In genomic region chr16:27784351-27785306, GRCh38 we compare ENCODE assay signal across 23 cellular contexts.
A peak's percentile ranks its signal among the peaks of the same experiment; 100 is the strongest.
DNase-seq lines count a peak whose midpoint lies in the region; ATAC-seq and TF ChIP-seq lines count a peak whose summit lies in the region.
"Had no signal": no experiment of that assay in that cellular context is flagged by ENCODE, and none has a peak within 500 bp of the region (broad histone marks: within the 10 kb centered on the region; RNA-seq: fewer than 3 reads in every experiment).

No MANE protein-coding gene starts in this region.

- H3K79me2 ChIP-seq in SK-N-SH (ENCODE audit: insufficient read depth): no peaks in the 10 kb centered on the region
- no peaks in the 10 kb centered on the region for H3K79me2 ChIP-seq in smooth muscle cell (ENCODE audit: low read depth)

- H2BK15ac ChIP-seq in IMR-90 (ENCODE audit: low read depth, low read length): no peak overlapping the region

- TF ChIP-seq POLR2A in IMR-90 (IDR thresholded peaks at IDR 0.05; ENCODE audit: low read depth, low read length): no peak

- TF ChIP-seq CTCF in SK-N-SH (IDR thresholded peaks at IDR 0.05): no peak
- TF ChIP-seq CTCF in IMR-90 (conservative IDR thresholded peaks at IDR 0.05; ENCODE audit: low read depth, low read length): no peak
- no peak for TF ChIP-seq CTCF in smooth muscle cell (IDR thresholded peaks at IDR 0.05; ENCODE audit: borderline replicate concordance, insufficient read depth, poor library complexity, severe bottlenecking)

- H2AK9ac ChIP-seq in IMR-90 (replicated peaks; ENCODE audit: low read depth, low read length, poor library complexity): no peak overlapping the region

- WGBS in SK-N-SH (ENCODE audit: low lambda C conversion rate): 39% methylated on average over 16 of the region's 20 CpGs
- WGBS in IMR-90 (ENCODE audit: extremely low coverage in 2 of 2, insufficient read length in 1 of 2), 2 experiments: 44% methylated on average over 8 of the region's 20 CpGs; no CpG with 5 or more reads in 1 of the 2 experiments
- 51% methylated on average over 20 of the region's 20 CpGs for WGBS in smooth muscle cell (ENCODE audit: low lambda C conversion rate)

- H3K9me1 ChIP-seq in IMR-90 (ENCODE audit: insufficient read depth, low read length): peaks cover 4% of the 10 kb centered on the region; the same call in 1 of the 2 replicates

- intact Hi-C loops in IMR-90 (cut with micrococcal nuclease): loop anchor here (10.0 kb wide), 1 partner anchor 430 kb away; the partner anchor contains the start of gene XPO6

- dilution Hi-C loops in IMR-90 (cut with HindIII; ENCODE audit: low sequenced_read_pairs, unreplicated experiment): no loop called here

- no peaks in the 10 kb centered on the region for H3K9me3 ChIP-seq in SK-N-SH
- H3K9me3 ChIP-seq in IMR-90 (ENCODE audit: control insufficient read depth, insufficient read depth, low read length): no peaks in the 10 kb centered on the region
- H3K9me3 ChIP-seq in smooth muscle cell (replicated peaks; ENCODE audit: low read depth): no peaks in the 10 kb centered on the region

- H2AK5ac ChIP-seq in IMR-90 (ENCODE audit: low read depth, low read length): no peak overlapping the region

- H2BK5ac ChIP-seq in IMR-90 (ENCODE audit: low read depth, low read length, poor library complexity, severe bottlenecking): no peak overlapping the region

- in situ Hi-C loops in IMR-90 (cut with MboI; ENCODE audit: low sequenced_read_pairs): loop anchor here (10.0 kb wide), 1 partner anchor 280 kb away; the partner anchor contains the start of gene GSG1L

- no peak overlapping the region for H3K4me3 ChIP-seq in SK-N-SH (ENCODE audit: low read depth in 2 of 2, low read length in 1 of 2)
- H3K4me3 ChIP-seq in IMR-90 (ENCODE audit: insufficient read depth, low read depth, low read length): no peak overlapping the region
- no peak overlapping the region for H3K4me3 ChIP-seq in smooth muscle cell
- H3K4me3 ChIP-seq: PC-9, SK-N-MC had no signal

- H3K36me3 ChIP-seq in SK-N-SH (replicated peaks in 1 of 2; ENCODE audit: control insufficient read depth in 1 of 2, insufficient read depth in 2 of 2, low read length in 1 of 2) (no peaks in the 10 kb centered on the region), IMR-90 (ENCODE audit: control insufficient read depth, insufficient read depth, low read length) (no peaks in the 10 kb centered on the region), smooth muscle cell (ENCODE audit: low read depth) (no peaks in the 10 kb centered on the region)

- H3K27me3 ChIP-seq in SK-N-SH (ENCODE audit: insufficient read depth): no peaks in the 10 kb centered on the region
- H3K27me3 ChIP-seq in IMR-90 (ENCODE audit: control insufficient read depth, insufficient read depth, low read length): no peaks in the 10 kb centered on the region; the same call in 1 of the 2 replicates
- no peaks in the 10 kb centered on the region for H3K27me3 ChIP-seq in smooth muscle cell (ENCODE audit: low read depth)

- no peak overlapping the region for H3K23ac ChIP-seq in IMR-90 (ENCODE audit: low read depth, low read length)

- H3K4ac ChIP-seq in IMR-90 (ENCODE audit: low read depth, low read length): no peak overlapping the region

- no peak overlapping the region for H3K56ac ChIP-seq in IMR-90 (ENCODE audit: extremely low read depth, insufficient read depth, low read length)

- H3K14ac ChIP-seq in IMR-90 (replicated peaks; ENCODE audit: low read depth, low read length): no peak overlapping the region

- no peaks in the 10 kb centered on the region for H3F3A ChIP-seq in SK-N-SH (replicated peaks; ENCODE audit: insufficient read depth)
- H3F3A ChIP-seq in smooth muscle cell (ENCODE audit: low read depth): no peaks in the 10 kb centered on the region

- TF ChIP-seq RAD21 in SK-N-SH (IDR thresholded peaks at IDR 0.05; ENCODE audit: low read length) (peak; percentile 24), IMR-90 (IDR thresholded peaks at IDR 0.05; ENCODE audit: low read length) (no peak)

- no peaks in the 10 kb centered on the region for H3K9me2 ChIP-seq in SK-N-SH

- no peak overlapping the region for H4K91ac ChIP-seq in IMR-90 (ENCODE audit: insufficient read depth, low read depth, low read length)

- TF ChIP-seq EP300 in SK-N-SH (IDR thresholded peaks at IDR 0.05; ENCODE audit: borderline replicate concordance in 1 of 2, low read depth in 1 of 2, low read length in 1 of 2): no peak

- CTCF ChIA-PET in SK-N-SH (lab: Yijun Ruan, JAX) (interaction anchor here (0.6 to 1.7 kb wide), 4 partner anchors 15 to 286 kb away, joined by 3 to 7 read pairs (median 4); no protein-coding TSS in a partner anchor), IMR-90 (lab: Yijun Ruan, JAX) (no interaction called here)

- no peak overlapping the region for H2BK20ac ChIP-seq in IMR-90 (ENCODE audit: low read depth, low read length)

- H4K5ac ChIP-seq in IMR-90 (ENCODE audit: low read depth, low read length): no peak overlapping the region

- H3K4me1 ChIP-seq in SK-N-SH (ENCODE audit: control insufficient read depth in 1 of 2, insufficient read depth in 2 of 2, low read depth in 1 of 2, low read length in 1 of 2) (peaks cover 0 to 34% of the 10 kb centered on the region in 2 experiments; a peak in 1 of 4 replicates), IMR-90 (ENCODE audit: control insufficient read depth, insufficient read depth, low read length) (no peaks in the 10 kb centered on the region), smooth muscle cell (ENCODE audit: low read depth) (no peaks in the 10 kb centered on the region)

- ATAC-seq in SK-N-SH treated with all-trans-retinoic acid at 6 μM for 48 hours: no peak
- no peak for ATAC-seq in IMR-90 (ENCODE audit: low read depth)
- no peak for ATAC-seq in HG02884 (IDR thresholded peaks at IDR 0.05; ENCODE audit: unreplicated experiment)
- ATAC-seq in HG02981 (IDR thresholded peaks at IDR 0.05; ENCODE audit: unreplicated experiment): no peak
- ATAC-seq: HCT116 had no signal

- no peak overlapping the region for H3K18ac ChIP-seq in IMR-90 (ENCODE audit: low read depth, low read length)

- H3K79me1 ChIP-seq in IMR-90 (ENCODE audit: low read depth in 1 of 2, low read length in 2 of 2): no peaks in the 10 kb centered on the region

- no peaks in the 10 kb centered on the region for H4K20me1 ChIP-seq in SK-N-SH (ENCODE audit: insufficient read depth)
- H4K20me1 ChIP-seq in IMR-90 (ENCODE audit: insufficient read depth, low read length): no peaks in the 10 kb centered on the region
- no peaks in the 10 kb centered on the region for H4K20me1 ChIP-seq in smooth muscle cell (ENCODE audit: low read depth)

- no peak overlapping the region for H4K8ac ChIP-seq in IMR-90 (ENCODE audit: low read depth in 2 of 2, low read length in 2 of 2)

- peak; percentile 82 for DNase-seq in SK-N-SH
- DNase-seq in IMR-90: no peak
- DNase-seq in left kidney (ENCODE audit: low read depth, low spot score): peak; percentile 67
- DNase-seq in smooth muscle cell (lab: John Stamatoyannopoulos, UW; ENCODE audit: unreplicated experiment): no peak
- DNase-seq: 8988T; Calu3; DMS79 treated with DMSO at 0.1 percent for 48 hours; Karpas-422; NCI-H1092 treated with DMSO at 0.1 percent for 48 hours; NCI-H1436 treated with DMSO at 0.1 percent for 48 hours; NCI-H187 treated with DMSO at 0.1 percent for 48 hours; NCI-H2171 treated with DMSO at 0.1 percent for 48 hours; NCI-H345; NCI-H510A treated with DMSO at 0.1 percent for 48 hours; NCI-H748 treated with DMSO at 0.1 percent for 48 hours; NK-92 treated with Interleukin-12 subunit alpha and Interleukin-12 subunit beta, amount 100 ng/mL, for 24 hours; PC-9; SHP77 had no signal

- H3K4me2 ChIP-seq in SK-N-SH (no peak overlapping the region), IMR-90 (ENCODE audit: low read depth, low read length) (no peak overlapping the region), smooth muscle cell (peak overlapping the region; percentile 44)
- H3K4me2 ChIP-seq: PC-9 had no signal

- no peak overlapping the region for H2BK120ac ChIP-seq in IMR-90 (ENCODE audit: low read depth, low read length)

- H2AFZ ChIP-seq in SK-N-SH (ENCODE audit: low read depth) (no peak overlapping the region), IMR-90 (replicated peaks; ENCODE audit: low read length, poor library complexity) (peak overlapping the region; percentile 17), smooth muscle cell (ENCODE audit: low read depth) (no peak overlapping the region)
- H2AFZ ChIP-seq: PC-9 had no signal

- BruUV-seq in IMR-90 (replicated peaks; lab: Mats Ljungman, UMichigan): no TSS peak

- H3K9ac ChIP-seq in SK-N-SH: no peak overlapping the region
- H3K9ac ChIP-seq in IMR-90 (ENCODE audit: low read depth, low read length): no peak overlapping the region
- H3K9ac ChIP-seq in smooth muscle cell (ENCODE audit: low read depth): no peak overlapping the region

- H3K27ac ChIP-seq in SK-N-SH (ENCODE audit: low read depth in 2 of 2, low read length in 1 of 2) (peak overlapping the region in 1 of 2 experiments; percentile 36; a peak in 1 of 4 replicates), IMR-90 (ENCODE audit: insufficient read depth, low read length) (no peak overlapping the region), smooth muscle cell (ENCODE audit: low read depth) (no peak overlapping the region)
- H3K27ac ChIP-seq: PC-9, SK-N-MC had no signal

- POLR2A ChIA-PET in SK-N-SH (lab: Yijun Ruan, JAX) (interaction anchor here (0.6 kb wide), 1 partner anchor 12 kb away, joined by 3 read pairs; no protein-coding TSS in a partner anchor), IMR-90 (lab: Charles Lee; ENCODE audit: unreplicated experiment) (no interaction called here)

TF ChIP-seq in SK-N-SH, 30 proteins besides CTCF, POLR2A, EP300 and RAD21 (continues in another document):
- no peak for TF ChIP-seq NRF1 (IDR thresholded peaks at IDR 0.05; ENCODE audit: low read depth, low read length)
- TF ChIP-seq RXRA (IDR thresholded peaks at IDR 0.05; ENCODE audit: borderline replicate concordance, low read depth): no peak
- TF ChIP-seq TCF12 (IDR thresholded peaks at IDR 0.05): no peak
- TF ChIP-seq POLR2AphosphoS5 (IDR thresholded peaks at IDR 0.05; ENCODE audit: low read depth, low read length): no peak
- no peak for TF ChIP-seq GATA2 (CRISPR knock-in tag; IDR thresholded peaks at IDR 0.05)

TF ChIP-seq in IMR-90, 13 proteins besides CTCF, POLR2A, EP300 and RAD21 (continues in another document):
- TF ChIP-seq CEBPB (IDR thresholded peaks at IDR 0.05; ENCODE audit: low read depth, low read length): no peak
- no peak for TF ChIP-seq MAFK (IDR thresholded peaks at IDR 0.05; ENCODE audit: low read depth, low read length)
- TF ChIP-seq SMC3 (IDR thresholded peaks at IDR 0.05; ENCODE audit: low read depth, low read length): no peak
- TF ChIP-seq FOS (IDR thresholded peaks at IDR 0.05; ENCODE audit: low read depth, low read length): no peak
- TF ChIP-seq USF2 (IDR thresholded peaks at IDR 0.05; ENCODE audit: low read depth, low read length): no peak
- TF ChIP-seq MXI1 (IDR thresholded peaks at IDR 0.05; ENCODE audit: borderline replicate concordance, low read depth, low read length): no peak
- TF ChIP-seq RFX5 (IDR thresholded peaks at IDR 0.05; ENCODE audit: low read depth, low read length): no peak

Comparison
In these comparisons a context has a peak if more than half of its experiments do, and no peak if none do; other contexts are left out.
1. DNase-seq: peak in SK-N-SH (single experiment) and left kidney (single experiment); none in IMR-90 (single experiment) and smooth muscle cell (single experiment).